In genomic region chr14:104797112-104798044, GRCh38 we compare ENCODE assay signal across 11 cellular contexts. TPM values are rescaled to one million over a fixed set of nuclear protein-coding genes. Genes with fewer than 3 reads are reported as not detected.
DNase-seq lines count a peak whose midpoint lies in the region; ATAC-seq and TF ChIP-seq lines count a peak whose summit lies in the region.
"Had no signal": no experiment of that assay in that cellular context is flagged by ENCODE, and none has a peak within 500 bp of the region (broad histone marks: within the 10 kb centered on the region; RNA-seq: fewer than 3 reads in every experiment).

No MANE protein-coding gene starts in this region.

- no peaks in the 10 kb centered on the region for H3K9me3 ChIP-seq in Karpas-422 (ENCODE audit: low read length)
- no peaks in the 10 kb centered on the region for H3K9me3 ChIP-seq in colonic mucosa

- no peak for TF ChIP-seq CTCF in colonic mucosa (IDR thresholded peaks at IDR 0.05)

- no peak for ATAC-seq in natural killer cell treated with Interleukin-12 subunit alpha and Interleukin-12 subunit beta and Interleukin-15 and Interleukin-18, amount 100 ng/mL, for 72 hours
- ATAC-seq in HG03175 (IDR thresholded peaks at IDR 0.05; ENCODE audit: unreplicated experiment), result no peak
- ATAC-seq: activated CD4-positive, CD25-positive, alpha-beta regulatory T cell treated with anti-CD3 and anti-CD28 coated beads, Interleukin-2, amount 50 U/mL, for 24 hours had no signal

- H3K4me3 Mint-ChIP-seq in natural killer cell treated with Interleukin-12 subunit alpha and Interleukin-12 subunit beta and Interleukin-15 and Interleukin-18, amount 100 ng/mL, for 72 hours, result peak overlapping the region; percentile 69

- no peaks in the 10 kb centered on the region for H3K9me2 ChIP-seq in Karpas-422 (replicated peaks; ENCODE audit: insufficient read depth, low read length)

- H3K27me3 Mint-ChIP-seq in natural killer cell treated with Interleukin-12 subunit alpha and Interleukin-12 subunit beta and Interleukin-15 and Interleukin-18, amount 100 ng/mL, for 72 hours, result no peaks in the 10 kb centered on the region

- H3K36me3 Mint-ChIP-seq in natural killer cell treated with Interleukin-12 subunit alpha and Interleukin-12 subunit beta and Interleukin-15 and Interleukin-18, amount 100 ng/mL, for 72 hours, result no peaks in the 10 kb centered on the region

- H3K4me1 ChIP-seq in Karpas-422 (ENCODE audit: low read length) (peaks cover 56% of the 10 kb centered on the region), colonic mucosa (peaks cover 36% of the 10 kb centered on the region)

- H3K4me3 ChIP-seq in Karpas-422 (ENCODE audit: low read length) (no peak overlapping the region), colonic mucosa (no peak overlapping the region)
- H3K4me3 ChIP-seq: GM23248, lung had no signal

- H3K9me3 Mint-ChIP-seq in natural killer cell treated with Interleukin-12 subunit alpha and Interleukin-12 subunit beta and Interleukin-15 and Interleukin-18, amount 100 ng/mL, for 72 hours, result no peaks in the 10 kb centered on the region

- H3K79me2 ChIP-seq in Karpas-422 (ENCODE audit: low read length), result peaks cover 26% of the 10 kb centered on the region

- H3K4me1 Mint-ChIP-seq in natural killer cell treated with Interleukin-12 subunit alpha and Interleukin-12 subunit beta and Interleukin-15 and Interleukin-18, amount 100 ng/mL, for 72 hours (ENCODE audit: low read depth in 2 of 2), result peaks cover 16 to 21% of the 10 kb centered on the region in 2 donors

- H3K4me2 ChIP-seq in Karpas-422 (ENCODE audit: low read depth, low read length, poor library complexity, severe bottlenecking), result no peak overlapping the region

- H3K27ac ChIP-seq in Karpas-422 (ENCODE audit: low read length) (no peak overlapping the region), colonic mucosa (peak overlapping the region; percentile 44)
- H3K27ac ChIP-seq: GM23248 had no signal

- no peaks in the 10 kb centered on the region for H3K27me3 ChIP-seq in Karpas-422 (ENCODE audit: low read length)
- H3K27me3 ChIP-seq in colonic mucosa, result no peaks in the 10 kb centered on the region

- H3K36me3 ChIP-seq in Karpas-422 (ENCODE audit: insufficient read depth, low read length), result no peaks in the 10 kb centered on the region
- H3K36me3 ChIP-seq in colonic mucosa, result no peaks in the 10 kb centered on the region

- H3K27ac Mint-ChIP-seq in natural killer cell treated with Interleukin-12 subunit alpha and Interleukin-12 subunit beta and Interleukin-15 and Interleukin-18, amount 100 ng/mL, for 72 hours, result no peak overlapping the region

- DNase-seq in CD1c-positive myeloid dendritic cell (ENCODE audit: extremely low spot score), result peak; percentile 27
- DNase-seq in Karpas-422, result peak; percentile 67
- DNase-seq in colonic mucosa, result peak; percentile 51
- DNase-seq in natural killer cell treated with Interleukin-12 subunit alpha and Interleukin-12 subunit beta and Interleukin-15 and Interleukin-18, amount 100 ng/mL, for 72 hours (ENCODE audit: low spot score), result no peak
- no peak for DNase-seq in NCI-H2107 (lab: John Stamatoyannopoulos, UW)
- DNase-seq in AG08396 (ENCODE audit: low spot score), result no peak
- no peak for DNase-seq in EL
- DNase-seq: GM23248 had no signal

- intact Hi-C loops in colonic mucosa (cut with DNase I), result no loop called here

- H4K20me1 ChIP-seq in Karpas-422 (ENCODE audit: insufficient read depth, low read depth, low read length), result peaks cover 30% of the 10 kb centered on the region

- H3K9ac ChIP-seq in Karpas-422 (ENCODE audit: low read length), result peak overlapping the region; percentile 7; the same call in 1 of the 2 replicates
- H3K9ac ChIP-seq in colonic mucosa (ENCODE audit: low read depth in 2 of 2, low read length in 2 of 2), result peak overlapping the region; percentile 32 to 37
- H3K9ac ChIP-seq: GM23248 had no signal

- H2AFZ ChIP-seq in Karpas-422 (ENCODE audit: low read length), result no peak overlapping the region
- H2AFZ ChIP-seq: GM23248 had no signal

RNA-seq across cellular contexts. Expression of gene AKT1, which starts 1.8 kb away (rescaled TPM):
- 70.4 and 127 TPM in 2 replicates for total RNA-seq in Karpas-422 (2014; rRNA removed; shearing (Covaris generic); ENCODE audit: low replicate concordance)
- 100 to 1,000 TPM; 117 to 181 TPM for total RNA-seq in colonic mucosa
- total RNA-seq in natural killer cell treated with Interleukin-12 subunit alpha and Interleukin-12 subunit beta and Interleukin-15 and Interleukin-18, amount 100 ng/mL, for 72 hours, result 100 to 1,000 TPM; 128 to 229 TPM

RNA-seq across cellular contexts. Expression of gene ZBTB42, which starts 3.5 kb away (rescaled TPM):
- 0.45 and 2.6 TPM in 2 replicates for total RNA-seq in Karpas-422 (2014; rRNA removed; shearing (Covaris generic); ENCODE audit: low replicate concordance)
- 1 to 10 TPM; 6.6 to 7.0 TPM for total RNA-seq in colonic mucosa
- total RNA-seq in natural killer cell treated with Interleukin-12 subunit alpha and Interleukin-12 subunit beta and Interleukin-15 and Interleukin-18, amount 100 ng/mL, for 72 hours, result 1 to 10 TPM; 1.3 to 3.0 TPM

RNA-seq across cellular contexts. Expression of gene SIVA1, which starts 44.4 kb away (rescaled TPM):
- total RNA-seq in Karpas-422 (2014; rRNA removed; shearing (Covaris generic); ENCODE audit: low replicate concordance), result 68.1 and 212 TPM in 2 replicates
- total RNA-seq in colonic mucosa, result 100 to 1,000 TPM in 1 of 2 donors, 10 to 100 TPM in 1; 58.8 to 153 TPM
- total RNA-seq in natural killer cell treated with Interleukin-12 subunit alpha and Interleukin-12 subunit beta and Interleukin-15 and Interleukin-18, amount 100 ng/mL, for 72 hours, result 100 to 1,000 TPM in 1 of 2 donors, 10 to 100 TPM in 1; 74.5 to 157 TPM

Comparison
In these comparisons a context has a peak if more than half of its experiments do, and no peak if none do; other contexts are left out.
1. DNase-seq: peak in CD1c-positive myeloid dendritic cell (single experiment), Karpas-422 (single experiment) and colonic mucosa (single experiment); none in natural killer cell treated with Interleukin-12 subunit alpha and Interleukin-12 subunit beta and Interleukin-15 and Interleukin-18, amount 100 ng/mL, for 72 hours (single experiment), NCI-H2107 (single experiment), AG08396 (single experiment) and EL (single experiment).